12 cellular contexts compared by ENCODE assay signal in the genomic region with DNA sequence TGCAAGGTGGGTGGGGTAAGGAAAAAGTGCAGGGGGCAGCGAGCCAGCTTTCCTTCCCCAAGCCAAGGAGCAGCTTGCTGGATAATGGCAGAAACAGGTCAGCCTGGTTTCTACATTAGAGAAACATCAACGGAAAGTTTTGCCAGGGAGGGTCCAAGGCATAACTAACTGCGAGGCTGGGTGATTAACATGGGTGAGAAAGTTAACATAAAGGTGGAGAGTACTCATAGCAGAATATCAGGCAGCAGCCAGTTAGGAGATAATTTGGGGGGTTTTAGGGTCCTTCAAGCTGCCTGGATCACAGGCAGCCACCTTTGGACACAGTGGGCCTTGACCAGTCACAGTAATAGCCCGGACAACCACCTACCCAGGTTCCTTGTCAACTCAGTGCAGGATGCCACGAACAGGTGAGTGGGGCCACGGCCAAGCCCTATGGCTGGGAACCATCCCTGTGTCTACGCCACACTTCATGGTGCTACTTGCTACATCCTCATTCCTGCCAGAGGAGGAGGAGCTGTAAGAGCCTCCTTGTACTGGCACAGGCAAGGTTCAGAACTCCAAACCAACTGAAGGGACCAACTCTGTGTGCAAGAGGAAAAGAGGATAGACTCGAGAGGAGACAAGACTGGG. TPM values are rescaled to one million over a fixed set of nuclear protein-coding genes. Genes with fewer than 3 reads are reported as not detected.
DNase-seq lines count a peak whose midpoint lies in the region; ATAC-seq and TF ChIP-seq lines count a peak whose summit lies in the region.
"Had no signal": no experiment of that assay in that cellular context is flagged by ENCODE, and none has a peak within 500 bp of the region (broad histone marks: within the 10 kb centered on the region; RNA-seq: fewer than 3 reads in every experiment).

No MANE protein-coding gene starts in this region.

- peak overlapping the region in 3 of 4 donors; percentile 11 to 84 (median 62) for H3K4me3 Mint-ChIP-seq in IgD-negative memory B cell
- H3K4me3 Mint-ChIP-seq: activated naive CD4-positive, alpha-beta T cell treated with anti-CD3 and anti-CD28 coated beads for 36 hours had no signal

- peaks cover 100% of the 10 kb centered on the region for H3K79me2 ChIP-seq in ACC112 (ENCODE audit: control insufficient read depth, insufficient read depth, low read length, unreplicated experiment)

- peak overlapping the region; percentile 3; the same call in 1 of the 2 replicates for H3K4me3 ChIP-seq in ACC112 (ENCODE audit: low read depth, low read length)
- no peak overlapping the region for H3K4me3 ChIP-seq in esophagus squamous epithelium
- no peak overlapping the region for H3K4me3 ChIP-seq in psoas muscle

- peak overlapping the region in 1 of 3 donors; percentile 80 for H3K27ac Mint-ChIP-seq in IgD-negative memory B cell
- H3K27ac Mint-ChIP-seq: activated naive CD4-positive, alpha-beta T cell treated with anti-CD3 and anti-CD28 coated beads for 36 hours had no signal

- no peak for ATAC-seq in psoas muscle
- no peak for ATAC-seq in GM18909 (IDR thresholded peaks at IDR 0.05; ENCODE audit: poor library complexity, unreplicated experiment)

- peaks cover 1% of the 10 kb centered on the region for H3K36me3 Mint-ChIP-seq in IgD-negative memory B cell

- DNase-seq in esophagus squamous epithelium (lab: John Stamatoyannopoulos, UW) (no peak), psoas muscle (peak in 1 of 2 donors; percentile 47), OCI-M1 (lab: John Stamatoyannopoulos, UW) (no peak), NCI-H1694 (lab: John Stamatoyannopoulos, UW) (no peak), cortex of kidney (lab: John Stamatoyannopoulos, UW) (no peak)
- DNase-seq: activated naive CD4-positive, alpha-beta T cell treated with anti-CD3 and anti-CD28 coated beads for 36 hours; cerebellar nuclear complex; NCI-H226 had no signal

- H3K9me3 ChIP-seq in esophagus squamous epithelium (no peaks in the 10 kb centered on the region), psoas muscle (no peaks in the 10 kb centered on the region)

- peaks cover 56 to 58% (median 56%) of the 10 kb centered on the region in 3 donors for H3K4me1 Mint-ChIP-seq in IgD-negative memory B cell

- peak overlapping the region; percentile 80 for H3K27ac ChIP-seq in ACC112 (ENCODE audit: low read depth, low read length)
- peak overlapping the region; percentile 91 to 99 (median 96) for H3K27ac ChIP-seq in esophagus squamous epithelium
- H3K27ac ChIP-seq in psoas muscle = peak overlapping the region; percentile 39

- TF ChIP-seq CTCF in esophagus squamous epithelium (IDR thresholded peaks at IDR 0.05) = no peak
- TF ChIP-seq CTCF in psoas muscle (IDR thresholded peaks at IDR 0.05) = no peak

- H3K36me3 ChIP-seq in ACC112 (ENCODE audit: insufficient read depth, low read length) (peaks cover 20% of the 10 kb centered on the region; the same call in 1 of the 2 replicates), esophagus squamous epithelium (peaks cover 27 to 36% (median 30%) of the 10 kb centered on the region in 3 donors), psoas muscle (ENCODE audit: insufficient read depth in 1 of 2, low read depth in 1 of 2) (peaks cover 8 to 25% of the 10 kb centered on the region in 2 donors)

- H2AFZ ChIP-seq in ACC112 (ENCODE audit: low read length, unreplicated experiment) = no peak overlapping the region

- WGBS in esophagus squamous epithelium, 2 donors = 47 to 65% methylated on average over 3 to 5 of the region's 8 CpGs
- WGBS in psoas muscle, 3 donors = 77 to 78% (median 78%) methylated on average over 8 of the region's 8 CpGs

- H3K27me3 Mint-ChIP-seq in IgD-negative memory B cell = peaks cover 3% of the 10 kb centered on the region

- no peaks in the 10 kb centered on the region for H3K9me3 Mint-ChIP-seq in IgD-negative memory B cell
- H3K9me3 Mint-ChIP-seq: activated naive CD4-positive, alpha-beta T cell treated with anti-CD3 and anti-CD28 coated beads for 36 hours had no signal

- H3K27me3 ChIP-seq in ACC112 (ENCODE audit: insufficient read depth, low read length) (no peaks in the 10 kb centered on the region), esophagus squamous epithelium (no peaks in the 10 kb centered on the region), psoas muscle (ENCODE audit: insufficient read depth in 3 of 3, low read length in 2 of 3) (no peaks in the 10 kb centered on the region)

- intact Hi-C loops in esophagus squamous epithelium (cut with DNase I) = no loop called here
- intact Hi-C loops in psoas muscle (cut with DNase I) = no loop called here

- TF ChIP-seq POLR2A in esophagus squamous epithelium (IDR thresholded peaks at IDR 0.05) = no peak

- H3K4me1 ChIP-seq in ACC112 (ENCODE audit: control insufficient read depth, insufficient read depth, low read length, unreplicated experiment) (peaks cover 71% of the 10 kb centered on the region), esophagus squamous epithelium (peaks cover 69 to 79% (median 73%) of the 10 kb centered on the region in 3 donors), psoas muscle (peaks cover 48% of the 10 kb centered on the region)

RNA-seq across cellular contexts. Expression of a gene that starts 20.1 kb away (rescaled TPM):
- polyA plus RNA-seq in IgD-negative memory B cell (22.8 TPM), psoas muscle (100 to 1,000 TPM in 1 of 3 donors, 10 to 100 TPM in 1, 1 to 10 TPM in 1; 6.2 to 118 (median 12.3) TPM)
- total RNA-seq in esophagus squamous epithelium (10 to 100 TPM; 37.6 to 61.6 (median 38.4) TPM), psoas muscle (10 to 100 TPM in 1 of 4 donors, 1 to 10 TPM in 3; 7.2 to 25.6 (median 8.6) TPM)

RNA-seq across cellular contexts. Expression of a gene that starts 35.4 kb away (rescaled TPM):
- polyA plus RNA-seq in IgD-negative memory B cell (not detected), psoas muscle (1 to 10 TPM in 1 of 3 donors, under 1 TPM in 2; 0.04 to 1.4 (median 0.07) TPM)
- total RNA-seq in esophagus squamous epithelium (under 1 TPM in 3 of 4 donors, not detected in 1; 0.13 to 0.41 (median 0.19) TPM), psoas muscle (under 1 TPM; 0.21 to 0.74 (median 0.56) TPM)

RNA-seq across cellular contexts. Expression of a gene that starts 49.2 kb away (rescaled TPM):
- polyA plus RNA-seq in IgD-negative memory B cell (0.90 TPM), psoas muscle (1 to 10 TPM in 2 of 3 donors, under 1 TPM in 1; 0.23 to 4.6 (median 1.1) TPM)
- total RNA-seq in esophagus squamous epithelium (10 to 100 TPM in 2 of 4 donors, 1 to 10 TPM in 2; 6.1 to 20.6 (median 13.8) TPM), psoas muscle (1 to 10 TPM; 1.2 to 3.3 (median 2.0) TPM)
- total RNA-seq: H4 had no signal

Comparison
In these comparisons a context has a peak if more than half of its experiments do, and no peak if none do; other contexts are left out.
1. H3K27ac ChIP-seq: peak in every context shown above with its lines; median percentile 96 in esophagus squamous epithelium; 80 in ACC112; 39 in psoas muscle.